Comparison of ENCODE assay signal across 1 cellular context in genomic region chr11:59754494-59754858, GRCh38.
TF ChIP-seq lines count a peak whose summit lies in the region.

No MANE protein-coding gene starts in this region.

TF ChIP-seq in HCT116, 20 proteins besides CTCF, POLR2A, EP300 and RAD21 (continued from another document):
- TF ChIP-seq, protein P1, sequence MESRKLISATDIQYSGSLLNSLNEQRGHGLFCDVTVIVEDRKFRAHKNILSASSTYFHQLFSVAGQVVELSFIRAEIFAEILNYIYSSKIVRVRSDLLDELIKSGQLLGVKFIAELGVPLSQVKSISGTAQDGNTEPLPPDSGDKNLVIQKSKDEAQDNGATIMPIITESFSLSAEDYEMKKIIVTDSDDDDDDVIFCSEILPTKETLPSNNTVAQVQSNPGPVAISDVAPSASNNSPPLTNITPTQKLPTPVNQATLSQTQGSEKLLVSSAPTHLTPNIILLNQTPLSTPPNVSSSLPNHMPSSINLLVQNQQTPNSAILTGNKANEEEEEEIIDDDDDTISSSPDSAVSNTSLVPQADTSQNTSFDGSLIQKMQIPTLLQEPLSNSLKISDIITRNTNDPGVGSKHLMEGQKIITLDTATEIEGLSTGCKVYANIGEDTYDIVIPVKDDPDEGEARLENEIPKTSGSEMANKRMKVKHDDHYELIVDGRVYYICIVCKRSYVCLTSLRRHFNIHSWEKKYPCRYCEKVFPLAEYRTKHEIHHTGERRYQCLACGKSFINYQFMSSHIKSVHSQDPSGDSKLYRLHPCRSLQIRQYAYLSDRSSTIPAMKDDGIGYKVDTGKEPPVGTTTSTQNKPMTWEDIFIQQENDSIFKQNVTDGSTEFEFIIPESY (IDR thresholded peaks at IDR 0.05; ENCODE audit: extremely low read depth, insufficient replicate concordance, low read length), result no peak
- TF ChIP-seq EZH2phosphoT487 (IDR thresholded peaks at IDR 0.05; ENCODE audit: borderline replicate concordance) (no peak), ZFX (IDR thresholded peaks at IDR 0.05) (no peak), SIN3A (IDR thresholded peaks at IDR 0.05; ENCODE audit: low read depth) (no peak), EZH2 (IDR thresholded peaks at IDR 0.05) (no peak), TCF7L2 (IDR thresholded peaks at IDR 0.05; ENCODE audit: borderline replicate concordance, extremely low read depth, insufficient read depth, insufficient read length) (no peak), POLR2AphosphoS5 (IDR thresholded peaks at IDR 0.05; ENCODE audit: low read depth, low read length) (no peak), EGR1 (IDR thresholded peaks at IDR 0.05; ENCODE audit: low read depth) (no peak), ELF1 (IDR thresholded peaks at IDR 0.05; ENCODE audit: borderline replicate concordance, low read depth) (no peak), ZNF274 (IDR thresholded peaks at IDR 0.05; ENCODE audit: low read depth, low read length) (no peak)
- TF ChIP-seq, protein P2, sequence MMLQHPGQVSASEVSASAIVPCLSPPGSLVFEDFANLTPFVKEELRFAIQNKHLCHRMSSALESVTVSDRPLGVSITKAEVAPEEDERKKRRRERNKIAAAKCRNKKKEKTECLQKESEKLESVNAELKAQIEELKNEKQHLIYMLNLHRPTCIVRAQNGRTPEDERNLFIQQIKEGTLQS (IDR thresholded peaks at IDR 0.05), result no peak
- TF ChIP-seq, protein P3, sequence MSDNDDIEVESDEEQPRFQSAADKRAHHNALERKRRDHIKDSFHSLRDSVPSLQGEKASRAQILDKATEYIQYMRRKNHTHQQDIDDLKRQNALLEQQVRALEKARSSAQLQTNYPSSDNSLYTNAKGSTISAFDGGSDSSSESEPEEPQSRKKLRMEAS (IDR thresholded peaks at IDR 0.05), result no peak
